ENCODE assay signal across 8 cellular contexts in the genomic region with DNA sequence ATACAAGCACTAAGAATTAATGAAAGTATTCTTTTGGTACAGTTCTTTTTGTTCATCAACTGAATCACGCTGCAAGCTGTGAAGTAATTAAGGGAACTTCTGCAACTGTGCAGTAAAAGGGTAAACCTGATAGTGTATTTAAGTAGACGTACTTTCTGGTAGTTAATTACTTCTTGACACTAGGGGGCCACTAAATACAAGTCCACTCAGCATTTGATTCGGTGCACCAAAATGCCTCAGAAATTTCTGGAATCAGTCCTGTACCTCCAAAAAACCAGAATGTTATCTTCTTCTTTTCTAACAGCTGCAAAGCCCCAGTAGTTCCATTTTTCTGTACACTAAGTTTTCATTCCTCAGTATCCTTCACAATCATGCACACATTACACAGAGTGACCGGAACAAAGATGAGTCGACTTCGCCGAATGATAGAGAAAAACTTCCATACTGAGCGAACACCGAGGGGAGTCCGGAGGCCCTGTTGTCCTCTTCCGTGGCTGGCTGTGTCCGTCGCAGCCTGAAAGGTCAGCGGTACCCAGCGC. TPM values are rescaled to one million over a fixed set of nuclear protein-coding genes. Genes with fewer than 3 reads are reported as not detected.
DNase-seq lines count a peak whose midpoint lies in the region; ATAC-seq and TF ChIP-seq lines count a peak whose summit lies in the region.

No MANE protein-coding gene starts in this region.

- DNase-seq in NCI-H748 (lab: John Stamatoyannopoulos, UW; ENCODE audit: unreplicated experiment) (peak; percentile 50), ascending aorta (ENCODE audit: low spot score in 2 of 2) (no peak), hepatic stellate cell (ENCODE audit: low spot score) (peak; percentile 14), skeletal muscle cell (ENCODE audit: low read depth) (peak; percentile 29)

- H3K4me2 ChIP-seq in BLaER1 treated with 17β-estradiol and CSF1 and Interleukin-3, amounts not matched to agents 10 nM and 100 nM: peak overlapping the region; percentile 79 to 95 (median 89)

- peaks cover 36 to 71% (median 52%) of the 10 kb centered on the region in 11 experiments for H3K36me3 ChIP-seq in BLaER1 treated with 17β-estradiol and CSF1 and Interleukin-3, amounts not matched to agents 10 nM and 100 nM
- H3K36me3 ChIP-seq in ascending aorta: peaks cover 21% of the 10 kb centered on the region in 2 donors

- peaks cover 0 to 34% (median 14%) of the 10 kb centered on the region in 11 experiments; a peak in 9 of 22 replicates for H4K20me1 ChIP-seq in BLaER1 treated with 17β-estradiol and CSF1 and Interleukin-3, amounts not matched to agents 10 nM and 100 nM

- peak overlapping the region in 10 of 11 experiments; percentile 76 to 93 (median 84); a peak in 21 of 22 replicates for H3K27ac ChIP-seq in BLaER1 treated with 17β-estradiol and CSF1 and Interleukin-3, amounts not matched to agents 10 nM and 100 nM
- peak overlapping the region; percentile 80 to 91 for H3K27ac ChIP-seq in ascending aorta

- H3K9ac ChIP-seq in BLaER1 treated with 17β-estradiol and CSF1 and Interleukin-3, amounts not matched to agents 10 nM and 100 nM: peak overlapping the region; percentile 84 to 94 (median 87)

- intact Hi-C loops in ascending aorta (cut with DNase I): loop anchor here (2.0 to 10.0 kb wide), 5 partner anchors 80 to 571 kb away; partner anchors contain the start of genes ANKRD31, GCNT4 and HMGCR

- ATAC-seq in GM18511 (IDR thresholded peaks at IDR 0.05; ENCODE audit: unreplicated experiment): peak; percentile 47
- peak; percentile 37 for ATAC-seq in HG03064 (IDR thresholded peaks at IDR 0.05; ENCODE audit: low read depth, unreplicated experiment)
- ATAC-seq in HG02642 (IDR thresholded peaks at IDR 0.05; ENCODE audit: poor library complexity, unreplicated experiment): no peak

- no peaks in the 10 kb centered on the region for H3K27me3 ChIP-seq in BLaER1 treated with 17β-estradiol and CSF1 and Interleukin-3, amounts not matched to agents 10 nM and 100 nM
- no peaks in the 10 kb centered on the region for H3K27me3 ChIP-seq in ascending aorta

- H3K4me1 ChIP-seq in BLaER1 treated with 17β-estradiol and CSF1 and Interleukin-3, amounts not matched to agents 10 nM and 100 nM: peaks cover 21 to 33% (median 26%) of the 10 kb centered on the region in 10 experiments
- H3K4me1 ChIP-seq in ascending aorta: peaks cover 7 to 20% of the 10 kb centered on the region in 2 donors

- peak overlapping the region; percentile 67 to 98 (median 88) for H3K4me3 ChIP-seq in BLaER1 treated with 17β-estradiol and CSF1 and Interleukin-3, amounts not matched to agents 10 nM and 100 nM
- H3K4me3 ChIP-seq in ascending aorta (peak overlapping the region; percentile 88 to 96), skeletal muscle cell (ENCODE audit: low read depth, low read length) (peak overlapping the region; percentile 84)

- H3K9me3 ChIP-seq in BLaER1 treated with 17β-estradiol and CSF1 and Interleukin-3, amounts not matched to agents 10 nM and 100 nM (replicated peaks in 1 of 11): no peaks in the 10 kb centered on the region
- H3K9me3 ChIP-seq in ascending aorta: no peaks in the 10 kb centered on the region

- peak in 2 of 3 experiments; percentile 29 to 40 for TF ChIP-seq CTCF in ascending aorta (IDR thresholded peaks at IDR 0.05)

RNA-seq across cellular contexts. Expression of gene GFM2, which starts 0.5 kb away (rescaled TPM):
- total RNA-seq in ascending aorta: 12.7 TPM

RNA-seq across cellular contexts. Expression of gene NSA2, which starts 0.6 kb away (rescaled TPM):
- 103 TPM for total RNA-seq in ascending aorta

Comparison
In these comparisons a context has a peak if more than half of its experiments do, and no peak if none do; other contexts are left out.
1. DNase-seq: peak in NCI-H748 (single experiment), hepatic stellate cell (single experiment) and skeletal muscle cell (single experiment); none in ascending aorta (0 of 2).
2. Peak in every context shown above with its lines, with median percentiles within 50 percentile points of each other: H3K4me3 ChIP-seq.